Comparison of ENCODE assay signal across 1 cellular context in genomic region chr19:7919681-7920519, GRCh38.
A peak's percentile ranks its signal among the peaks of the same experiment; 100 is the strongest.
TF ChIP-seq lines count a peak whose summit lies in the region.

A gene with protein sequence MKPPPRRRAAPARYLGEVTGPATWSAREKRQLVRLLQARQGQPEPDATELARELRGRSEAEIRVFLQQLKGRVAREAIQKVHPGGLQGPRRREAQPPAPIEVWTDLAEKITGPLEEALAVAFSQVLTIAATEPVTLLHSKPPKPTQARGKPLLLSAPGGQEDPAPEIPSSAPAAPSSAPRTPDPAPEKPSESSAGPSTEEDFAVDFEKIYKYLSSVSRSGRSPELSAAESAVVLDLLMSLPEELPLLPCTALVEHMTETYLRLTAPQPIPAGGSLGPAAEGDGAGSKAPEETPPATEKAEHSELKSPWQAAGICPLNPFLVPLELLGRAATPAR (plus strand): TSS chr19:7920338. CDS start chr19:7920367, 29 bp downstream.

TF ChIP-seq in HepG2, 621 proteins besides CTCF, POLR2A, EP300 and RAD21 (continued from another document and continues in another):
- TF ChIP-seq ARID4A (CRISPR knock-in tag; IDR thresholded peaks at IDR 0.05; ENCODE audit: borderline replicate concordance) (peak; percentile 82; the same call in 1 of the 2 replicates), GPN1 (CRISPR knock-in tag; IDR thresholded peaks at IDR 0.05; ENCODE audit: borderline replicate concordance) (no peak), SRSF9 (IDR thresholded peaks at IDR 0.05; ENCODE audit: borderline replicate concordance, insufficient read depth, low read depth, low read length, poor library complexity, severe bottlenecking) (no peak), SYNCRIP (IDR thresholded peaks at IDR 0.05; ENCODE audit: insufficient read depth, low read depth, low read length) (no peak), ZNF547 (CRISPR knock-in tag; IDR thresholded peaks at IDR 0.05) (peak; percentile 40; the same call in 1 of the 2 replicates), ZNF761 (CRISPR knock-in tag; conservative IDR thresholded peaks at IDR 0.05) (0 out of 2 replicates have a peak, but pooled peaks have one; percentile 70), NCOR1 (IDR thresholded peaks at IDR 0.05; ENCODE audit: borderline replicate concordance, low read length) (no peak; the same call in 1 of the 2 replicates), ZNF879 (CRISPR knock-in tag; IDR thresholded peaks at IDR 0.05) (no peak), ZNF816 (CRISPR knock-in tag; IDR thresholded peaks at IDR 0.05; ENCODE audit: borderline replicate concordance) (peak; percentile 65; the same call in 1 of the 2 replicates), ZNF543 (CRISPR knock-in tag; IDR thresholded peaks at IDR 0.05) (0 out of 2 replicates have a peak, but pooled peaks have one; percentile 43), YEATS4 (CRISPR knock-in tag; IDR thresholded peaks at IDR 0.05; ENCODE audit: borderline replicate concordance) (peak; percentile 76; the same call in 1 of the 2 replicates), RFX1 (IDR thresholded peaks at IDR 0.05) (no peak), HOXD1 (CRISPR knock-in tag; IDR thresholded peaks at IDR 0.05) (peak; percentile 62), HINFP (CRISPR knock-in tag; IDR thresholded peaks at IDR 0.05; ENCODE audit: low read depth) (no peak), EZH2 (conservative IDR thresholded peaks at IDR 0.05; ENCODE audit: low read depth, low read length) (no peak), ZNF776 (CRISPR knock-in tag; IDR thresholded peaks at IDR 0.05) (0 out of 2 replicates have a peak, but pooled peaks have one; percentile 74), TRIM24 (CRISPR knock-in tag; IDR thresholded peaks at IDR 0.05) (no peak), SIX4 (CRISPR knock-in tag; IDR thresholded peaks at IDR 0.05) (0 out of 2 replicates have a peak, but pooled peaks have one; percentile 33), TAF15 (IDR thresholded peaks at IDR 0.05; ENCODE audit: low read depth, low read length, poor library complexity, severe bottlenecking) (no peak), SMC3 (IDR thresholded peaks at IDR 0.05; ENCODE audit: low read length) (no peak), ZKSCAN8 (CRISPR knock-in tag; IDR thresholded peaks at IDR 0.05; ENCODE audit: borderline replicate concordance) (0 out of 2 replicates have a peak, but pooled peaks have one; percentile 44), ZNF292 (CRISPR knock-in tag; IDR thresholded peaks at IDR 0.05; ENCODE audit: borderline replicate concordance, low read depth) (no peak), ZNF136 (CRISPR knock-in tag; IDR thresholded peaks at IDR 0.05; ENCODE audit: low read depth) (peak; percentile 46), ATF7-NPFF (CRISPR knock-in tag; IDR thresholded peaks at IDR 0.05; ENCODE audit: low read depth) (peak; percentile 52; the same call in 1 of the 2 replicates), NFKBIZ (CRISPR knock-in tag; IDR thresholded peaks at IDR 0.05) (no peak), MATR3 (CRISPR knock-in tag; IDR thresholded peaks at IDR 0.05) (no peak), GTF2F1 (IDR thresholded peaks at IDR 0.05; ENCODE audit: low read length) (no peak), KAT2B (IDR thresholded peaks at IDR 0.05; ENCODE audit: borderline replicate concordance, low read depth, low read length) (no peak), ZNF792 (CRISPR knock-in tag; IDR thresholded peaks at IDR 0.05) (peak; percentile 83; the same call in 1 of the 2 replicates), POGZ (CRISPR knock-in tag; IDR thresholded peaks at IDR 0.05) (peak; percentile 40; the same call in 1 of the 2 replicates), ZFP1 (CRISPR knock-in tag; IDR thresholded peaks at IDR 0.05) (no peak), ZNF562 (CRISPR knock-in tag; IDR thresholded peaks at IDR 0.05; ENCODE audit: borderline replicate concordance) (no peak), ZNF263 (CRISPR knock-in tag; IDR thresholded peaks at IDR 0.05) (peak; percentile 43; the same call in 1 of the 2 replicates)
- TF ChIP-seq, protein P1, sequence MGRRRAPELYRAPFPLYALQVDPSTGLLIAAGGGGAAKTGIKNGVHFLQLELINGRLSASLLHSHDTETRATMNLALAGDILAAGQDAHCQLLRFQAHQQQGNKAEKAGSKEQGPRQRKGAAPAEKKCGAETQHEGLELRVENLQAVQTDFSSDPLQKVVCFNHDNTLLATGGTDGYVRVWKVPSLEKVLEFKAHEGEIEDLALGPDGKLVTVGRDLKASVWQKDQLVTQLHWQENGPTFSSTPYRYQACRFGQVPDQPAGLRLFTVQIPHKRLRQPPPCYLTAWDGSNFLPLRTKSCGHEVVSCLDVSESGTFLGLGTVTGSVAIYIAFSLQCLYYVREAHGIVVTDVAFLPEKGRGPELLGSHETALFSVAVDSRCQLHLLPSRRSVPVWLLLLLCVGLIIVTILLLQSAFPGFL (CRISPR knock-in tag; IDR thresholded peaks at IDR 0.05) = no peak
- TF ChIP-seq, protein P2, sequence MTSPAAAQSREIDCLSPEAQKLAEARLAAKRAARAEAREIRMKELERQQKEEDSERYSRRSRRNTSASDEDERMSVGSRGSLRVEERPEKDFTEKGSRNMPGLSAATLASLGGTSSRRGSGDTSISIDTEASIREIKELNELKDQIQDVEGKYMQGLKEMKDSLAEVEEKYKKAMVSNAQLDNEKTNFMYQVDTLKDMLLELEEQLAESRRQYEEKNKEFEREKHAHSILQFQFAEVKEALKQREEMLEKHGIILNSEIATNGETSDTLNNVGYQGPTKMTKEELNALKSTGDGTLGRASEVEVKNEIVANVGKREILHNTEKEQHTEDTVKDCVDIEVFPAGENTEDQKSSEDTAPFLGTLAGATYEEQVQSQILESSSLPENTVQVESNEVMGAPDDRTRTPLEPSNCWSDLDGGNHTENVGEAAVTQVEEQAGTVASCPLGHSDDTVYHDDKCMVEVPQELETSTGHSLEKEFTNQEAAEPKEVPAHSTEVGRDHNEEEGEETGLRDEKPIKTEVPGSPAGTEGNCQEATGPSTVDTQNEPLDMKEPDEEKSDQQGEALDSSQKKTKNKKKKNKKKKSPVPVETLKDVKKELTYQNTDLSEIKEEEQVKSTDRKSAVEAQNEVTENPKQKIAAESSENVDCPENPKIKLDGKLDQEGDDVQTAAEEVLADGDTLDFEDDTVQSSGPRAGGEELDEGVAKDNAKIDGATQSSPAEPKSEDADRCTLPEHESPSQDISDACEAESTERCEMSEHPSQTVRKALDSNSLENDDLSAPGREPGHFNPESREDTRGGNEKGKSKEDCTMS (CRISPR knock-in tag; conservative IDR thresholded peaks at IDR 0.05) = no peak
- TF ChIP-seq, protein P3, sequence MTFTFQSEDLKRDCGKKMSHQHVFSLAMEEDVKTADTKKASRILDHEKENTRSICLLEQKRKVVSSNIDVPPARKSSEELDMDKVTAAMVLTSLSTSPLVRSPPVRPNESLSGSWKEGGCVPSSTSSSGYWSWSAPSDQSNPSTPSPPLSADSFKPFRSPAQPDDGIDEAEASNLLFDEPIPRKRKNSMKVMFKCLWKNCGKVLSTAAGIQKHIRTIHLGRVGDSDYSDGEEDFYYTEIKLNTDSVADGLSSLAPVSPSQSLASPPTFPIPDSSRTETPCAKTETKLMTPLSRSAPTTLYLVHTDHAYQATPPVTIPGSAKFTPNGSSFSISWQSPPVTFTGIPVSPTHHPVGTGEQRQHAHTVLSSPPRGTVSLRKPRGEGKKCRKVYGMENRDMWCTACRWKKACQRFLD (CRISPR knock-in tag; IDR thresholded peaks at IDR 0.05; ENCODE audit: borderline replicate concordance) = no peak
- TF ChIP-seq, protein P4, sequence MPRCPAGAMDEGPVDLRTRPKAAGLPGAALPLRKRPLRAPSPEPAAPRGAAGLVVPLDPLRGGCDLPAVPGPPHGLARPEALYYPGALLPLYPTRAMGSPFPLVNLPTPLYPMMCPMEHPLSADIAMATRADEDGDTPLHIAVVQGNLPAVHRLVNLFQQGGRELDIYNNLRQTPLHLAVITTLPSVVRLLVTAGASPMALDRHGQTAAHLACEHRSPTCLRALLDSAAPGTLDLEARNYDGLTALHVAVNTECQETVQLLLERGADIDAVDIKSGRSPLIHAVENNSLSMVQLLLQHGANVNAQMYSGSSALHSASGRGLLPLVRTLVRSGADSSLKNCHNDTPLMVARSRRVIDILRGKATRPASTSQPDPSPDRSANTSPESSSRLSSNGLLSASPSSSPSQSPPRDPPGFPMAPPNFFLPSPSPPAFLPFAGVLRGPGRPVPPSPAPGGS (CRISPR knock-in tag; IDR thresholded peaks at IDR 0.05) = peak; percentile 58; the same call in 1 of the 2 replicates
- TF ChIP-seq, protein P5, sequence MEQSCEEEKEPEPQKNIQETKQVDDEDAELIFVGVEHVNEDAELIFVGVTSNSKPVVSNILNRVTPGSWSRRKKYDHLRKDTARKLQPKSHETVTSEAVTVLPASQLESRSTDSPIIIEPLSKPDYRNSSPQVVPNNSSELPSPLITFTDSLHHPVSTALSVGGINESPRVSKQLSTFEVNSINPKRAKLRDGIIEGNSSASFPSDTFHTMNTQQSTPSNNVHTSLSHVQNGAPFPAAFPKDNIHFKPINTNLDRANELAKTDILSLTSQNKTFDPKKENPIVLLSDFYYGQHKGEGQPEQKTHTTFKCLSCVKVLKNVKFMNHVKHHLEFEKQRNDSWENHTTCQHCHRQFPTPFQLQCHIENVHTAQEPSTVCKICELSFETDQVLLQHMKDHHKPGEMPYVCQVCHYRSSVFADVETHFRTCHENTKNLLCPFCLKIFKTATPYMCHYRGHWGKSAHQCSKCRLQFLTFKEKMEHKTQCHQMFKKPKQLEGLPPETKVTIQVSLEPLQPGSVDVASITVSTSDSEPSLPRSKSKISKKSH (CRISPR knock-in tag; IDR thresholded peaks at IDR 0.05; ENCODE audit: borderline replicate concordance) = no peak
- TF ChIP-seq, protein P6, sequence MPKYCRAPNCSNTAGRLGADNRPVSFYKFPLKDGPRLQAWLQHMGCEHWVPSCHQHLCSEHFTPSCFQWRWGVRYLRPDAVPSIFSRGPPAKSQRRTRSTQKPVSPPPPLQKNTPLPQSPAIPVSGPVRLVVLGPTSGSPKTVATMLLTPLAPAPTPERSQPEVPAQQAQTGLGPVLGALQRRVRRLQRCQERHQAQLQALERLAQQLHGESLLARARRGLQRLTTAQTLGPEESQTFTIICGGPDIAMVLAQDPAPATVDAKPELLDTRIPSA (CRISPR knock-in tag; IDR thresholded peaks at IDR 0.05; ENCODE audit: borderline replicate concordance) = no peak
- TF ChIP-seq, protein P7, sequence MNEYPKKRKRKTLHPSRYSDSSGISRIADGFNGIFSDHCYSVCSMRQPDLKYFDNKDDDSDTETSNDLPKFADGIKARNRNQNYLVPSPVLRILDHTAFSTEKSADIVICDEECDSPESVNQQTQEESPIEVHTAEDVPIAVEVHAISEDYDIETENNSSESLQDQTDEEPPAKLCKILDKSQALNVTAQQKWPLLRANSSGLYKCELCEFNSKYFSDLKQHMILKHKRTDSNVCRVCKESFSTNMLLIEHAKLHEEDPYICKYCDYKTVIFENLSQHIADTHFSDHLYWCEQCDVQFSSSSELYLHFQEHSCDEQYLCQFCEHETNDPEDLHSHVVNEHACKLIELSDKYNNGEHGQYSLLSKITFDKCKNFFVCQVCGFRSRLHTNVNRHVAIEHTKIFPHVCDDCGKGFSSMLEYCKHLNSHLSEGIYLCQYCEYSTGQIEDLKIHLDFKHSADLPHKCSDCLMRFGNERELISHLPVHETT (CRISPR knock-in tag; conservative IDR thresholded peaks at IDR 0.05) = peak; percentile 88
- TF ChIP-seq, protein P8, sequence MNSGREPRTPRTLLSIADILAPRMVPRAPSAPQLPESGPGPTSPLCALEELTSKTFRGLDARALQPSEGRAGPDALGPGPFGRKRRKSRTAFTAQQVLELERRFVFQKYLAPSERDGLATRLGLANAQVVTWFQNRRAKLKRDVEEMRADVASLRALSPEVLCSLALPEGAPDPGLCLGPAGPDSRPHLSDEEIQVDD (CRISPR knock-in tag; IDR thresholded peaks at IDR 0.05; ENCODE audit: borderline replicate concordance) = no peak
- TF ChIP-seq, protein P9, sequence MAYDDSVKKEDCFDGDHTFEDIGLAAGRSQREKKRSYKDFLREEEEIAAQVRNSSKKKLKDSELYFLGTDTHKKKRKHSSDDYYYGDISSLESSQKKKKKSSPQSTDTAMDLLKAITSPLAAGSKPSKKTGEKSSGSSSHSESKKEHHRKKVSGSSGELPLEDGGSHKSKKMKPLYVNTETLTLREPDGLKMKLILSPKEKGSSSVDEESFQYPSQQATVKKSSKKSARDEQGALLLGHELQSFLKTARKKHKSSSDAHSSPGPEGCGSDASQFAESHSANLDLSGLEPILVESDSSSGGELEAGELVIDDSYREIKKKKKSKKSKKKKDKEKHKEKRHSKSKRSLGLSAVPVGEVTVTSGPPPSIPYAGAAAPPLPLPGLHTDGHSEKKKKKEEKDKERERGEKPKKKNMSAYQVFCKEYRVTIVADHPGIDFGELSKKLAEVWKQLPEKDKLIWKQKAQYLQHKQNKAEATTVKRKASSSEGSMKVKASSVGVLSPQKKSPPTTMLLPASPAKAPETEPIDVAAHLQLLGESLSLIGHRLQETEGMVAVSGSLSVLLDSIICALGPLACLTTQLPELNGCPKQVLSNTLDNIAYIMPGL (CRISPR knock-in tag; IDR thresholded peaks at IDR 0.05; ENCODE audit: borderline replicate concordance in 1 of 2, low read depth in 1 of 2) = peak; percentile 72 to 75; a peak in 3 of 4 replicates
